Comparison of ENCODE assay signal across 8 cellular contexts in genomic region chr16:89793092-89793491, GRCh38. TPM values are rescaled to one million over a fixed set of nuclear protein-coding genes. Genes with fewer than 3 reads are reported as not detected.
A peak's percentile ranks its signal among the peaks of the same experiment; 100 is the strongest.
DNase-seq lines count a peak whose midpoint lies in the region; ATAC-seq, FAIRE-seq and TF ChIP-seq lines count a peak whose summit lies in the region.
"Not testable (repeated sequence)": the region's sequence is repeated elsewhere in the genome, so short reads cannot be mapped to it uniquely, and the experiment has no call there.

No MANE protein-coding gene starts in this region.

- DNase-seq in A549 (ENCODE audit: low read depth in 1 of 2, low spot score in 1 of 2), result peak in 1 of 2 experiments; percentile 51
- not testable (repeated sequence) for DNase-seq in GM12892 (ENCODE audit: insufficient read length)
- DNase-seq in T-helper 1 cell, result peak; percentile 19 to 45 (median 38)
- DNase-seq in activated T-cell treated with anti-CD3 and anti-CD28 coated beads, Interleukin-2, amount 50 U/mL, for 24 hours, result peak; percentile 71
- DNase-seq in cerebellar cortex (ENCODE audit: low spot score), result peak; percentile 58
- DNase-seq in right atrium auricular region (ENCODE audit: low spot score), result peak; percentile 75
- DNase-seq in nephron progenitor cell, result peak; percentile 57
- DNase-seq in stimulated activated CD4-positive, alpha-beta T cell treated with anti-CD3 and anti-CD28 coated beads, Interleukin-4, amount 100 ng/mL, for 24 hours, result peak; percentile 58

- CTCF ChIA-PET in A549 (lab: Yijun Ruan, JAX), result interaction anchor here (0.8 to 8.1 kb wide), 20 partner anchors 8 to 151 kb away, joined by 3 to 70 read pairs (median 4); partner anchors contain the start of gene SPATA2L

- peaks cover 90% of the 10 kb centered on the region for H3K36me3 Mint-ChIP-seq in activated T-cell treated with anti-CD3 and anti-CD28 coated beads, Interleukin-2, amount 50 U/mL, for 24 hours (ENCODE audit: low read depth)
- H3K36me3 Mint-ChIP-seq in nephron progenitor cell (ENCODE audit: low read depth), result peaks cover 60% of the 10 kb centered on the region

- H3K9me3 Mint-ChIP-seq in activated T-cell treated with anti-CD3 and anti-CD28 coated beads, Interleukin-2, amount 50 U/mL, for 24 hours; nephron progenitor cell: not testable (repeated sequence)

- not testable (repeated sequence) for H3K36me3 ChIP-seq in right atrium auricular region

- H3K27ac ChIP-seq in A549, right atrium auricular region: not testable (repeated sequence)

- not testable (repeated sequence) for TF ChIP-seq POLR2A in A549 (IDR thresholded peaks at IDR 0.05; ENCODE audit: low read length); GM12892 (IDR thresholded peaks at IDR 0.05; ENCODE audit: low read depth, low read length)

- H3K27me3 ChIP-seq in right atrium auricular region, result not testable (repeated sequence)

- not testable (repeated sequence) for H3K27me3 Mint-ChIP-seq in activated T-cell treated with anti-CD3 and anti-CD28 coated beads, Interleukin-2, amount 50 U/mL, for 24 hours; nephron progenitor cell (ENCODE audit: low read depth, poor library complexity)

- POLR2A ChIA-PET in A549 (lab: Yijun Ruan, JAX), result interaction anchor here (0.8 kb wide), 1 partner anchor 80 kb away, joined by 4 read pairs; the partner anchor contains the start of gene TCF25

- 27% methylated on average over 12 of the region's 12 CpGs for WGBS in A549 (ENCODE audit: missing lambda C conversion rate)

- not testable (repeated sequence) for H3K4me3 ChIP-seq in A549, right atrium auricular region

- H3K9me3 ChIP-seq in A549, right atrium auricular region: not testable (repeated sequence)

- TF ChIP-seq EP300 in A549 (IDR thresholded peaks at IDR 0.05), result not testable (repeated sequence)

- H3K27ac Mint-ChIP-seq in activated T-cell treated with anti-CD3 and anti-CD28 coated beads, Interleukin-2, amount 50 U/mL, for 24 hours; nephron progenitor cell: not testable (repeated sequence)

- not testable (repeated sequence) for H3K4me1 ChIP-seq in A549, right atrium auricular region

- not testable (repeated sequence) for H3K4me3 Mint-ChIP-seq in activated T-cell treated with anti-CD3 and anti-CD28 coated beads, Interleukin-2, amount 50 U/mL, for 24 hours; nephron progenitor cell

- TF ChIP-seq CTCF in A549 (IDR thresholded peaks at IDR 0.05), result peak; percentile 51
- TF ChIP-seq CTCF in right atrium auricular region (IDR thresholded peaks at IDR 0.05), result peak; percentile 66 to 84
- peak; percentile 63 for TF ChIP-seq CTCF in nephron progenitor cell (IDR thresholded peaks at IDR 0.05)

- not testable (repeated sequence) for H3K4me1 Mint-ChIP-seq in activated T-cell treated with anti-CD3 and anti-CD28 coated beads, Interleukin-2, amount 50 U/mL, for 24 hours (ENCODE audit: low read depth); nephron progenitor cell

- TF ChIP-seq RAD21 in A549 (conservative IDR thresholded peaks at IDR 0.05 in 1 of 2, IDR thresholded peaks at IDR 0.05 in 1 of 2), result peak; percentile 27 to 46; a peak in 3 of 5 replicates

- not testable (repeated sequence) for FAIRE-seq in A549 (lab: Jason Lieb, UNC)
- peak; percentile 33 for FAIRE-seq in GM12892 (lab: Jason Lieb, UNC)

- not testable (repeated sequence) for H3K4me2 ChIP-seq in A549

- peak in 1 of 2 experiments; percentile 55; a peak in 2 of 6 replicates for ATAC-seq in A549

TF ChIP-seq in A549, 52 proteins besides CTCF, POLR2A, EP300 and RAD21:
- peak; percentile 47; the same call in 2 of the 3 replicates for TF ChIP-seq SMC3 (IDR thresholded peaks at IDR 0.05)

RNA-seq across cellular contexts. Expression of gene FANCA, which starts 23.4 kb away (rescaled TPM):
- polyA plus RNA-seq in A549 (2011; rRNA removed) (36.8 and 37.5 TPM in 2 replicates), A549 (2017; fragmentation: RNase III; extraction: RNeasy Plus Mini Kit Qiagen cat#74134 plus additional on column Dnase treatment) (38.4 to 42.0 TPM (median 39.3 TPM) in 3 replicates)
- polyA plus RNA-seq in A549 (2012; cell fraction: cytosol; rRNA removed), result 53.9 and 61.4 TPM in 2 replicates
- polyA plus RNA-seq in A549 (2012; cell fraction: nucleus; rRNA removed), result 315 and 345 TPM in 2 replicates
- polyA minus RNA-seq in A549 (2011; rRNA and poly(A)+ RNA removed), result 57.3 and 64.3 TPM in 2 replicates
- 62.7 TPM for polyA plus RNA-seq in GM12892 (2012; ENCODE audit: missing spikeins)
- total RNA-seq in right atrium auricular region, result 1 to 10 TPM in 1 of 2 donors, under 1 TPM in 1; 0.70 to 1.5 TPM

RNA-seq across cellular contexts. Expression of gene SPIRE2, which starts 35.2 kb away (rescaled TPM):
- polyA plus RNA-seq in A549 (2011; rRNA removed) (6.0 and 7.7 TPM in 2 replicates), A549 (2017; fragmentation: RNase III; extraction: RNeasy Plus Mini Kit Qiagen cat#74134 plus additional on column Dnase treatment) (8.2 to 9.9 TPM (median 9.7 TPM) in 3 replicates)
- polyA plus RNA-seq in A549 (2012; cell fraction: cytosol; rRNA removed), result 14.0 and 16.6 TPM in 2 replicates
- polyA plus RNA-seq in A549 (2012; cell fraction: nucleus; rRNA removed), result 48.1 and 50.7 TPM in 2 replicates
- 6.4 and 7.1 TPM in 2 replicates for polyA minus RNA-seq in A549 (2011; rRNA and poly(A)+ RNA removed)
- polyA plus RNA-seq in GM12892 (2012; ENCODE audit: missing spikeins), result 0.76 TPM
- total RNA-seq in right atrium auricular region, result 1 to 10 TPM in 1 of 2 donors, under 1 TPM in 1; 0.90 to 1.8 TPM
